Comparison of ENCODE assay signal across 8 cellular contexts in the genomic region with DNA sequence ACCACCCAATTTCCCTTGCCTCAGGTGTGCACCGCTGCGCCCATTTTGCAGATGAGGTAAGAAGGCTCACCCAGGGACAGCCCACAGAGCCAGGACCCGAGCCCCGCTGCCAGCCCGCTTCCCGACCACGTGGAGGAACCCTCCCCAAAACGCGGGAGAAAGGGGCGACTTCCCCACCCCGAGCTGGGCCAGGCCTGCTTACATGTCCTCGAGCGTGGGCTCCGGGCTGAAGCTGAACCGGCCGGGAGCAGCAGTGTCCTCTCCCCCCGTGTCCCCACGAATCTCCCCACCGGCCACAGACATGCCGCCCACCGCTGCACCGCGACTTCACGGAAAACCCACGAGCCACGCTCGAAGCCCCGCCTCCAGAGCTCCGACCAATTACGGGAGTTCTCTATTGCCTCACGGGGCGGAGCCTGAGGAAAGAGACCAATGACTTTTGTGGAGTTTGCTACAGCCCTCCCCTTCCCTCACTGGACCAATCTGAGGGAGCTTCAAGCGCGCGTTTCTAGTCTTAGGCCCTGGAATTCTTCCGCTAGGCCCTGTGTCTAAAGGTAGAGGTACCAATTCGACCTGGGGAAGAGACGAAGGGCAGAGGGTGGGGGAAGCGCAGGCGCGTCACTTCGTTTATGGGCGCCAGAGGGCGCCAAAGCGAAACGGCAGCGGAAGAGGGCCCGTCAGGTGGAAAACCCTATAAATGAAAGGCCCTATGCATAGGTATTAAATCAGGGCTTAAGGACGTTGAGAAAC. TPM values are rescaled to one million over a fixed set of nuclear protein-coding genes. Genes with fewer than 3 reads are reported as not detected.
A peak's percentile ranks its signal among the peaks of the same experiment; 100 is the strongest.
DNase-seq lines count a peak whose midpoint lies in the region; ATAC-seq and TF ChIP-seq lines count a peak whose summit lies in the region.

A gene (minus strand): TSS at position 353 of the 750 bp plus-strand sequence. CDS start 50 bp downstream, at position 303.

- TF ChIP-seq RAD21 in SK-N-SH (IDR thresholded peaks at IDR 0.05; ENCODE audit: low read length) = peak; percentile 74

- H3K9ac ChIP-seq in SK-N-SH = peak within 1 kb of the TSS; percentile 63

- peaks cover 0 to 15% of the 10 kb centered on the region in 2 experiments for H3K36me3 ChIP-seq in SK-N-SH (replicated peaks in 1 of 2; ENCODE audit: control insufficient read depth in 1 of 2, insufficient read depth in 2 of 2, low read length in 1 of 2)
- no peaks in the 10 kb centered on the region for H3K36me3 ChIP-seq in osteoblast (ENCODE audit: insufficient read depth, low read length)
- H3K36me3 ChIP-seq in thymus (ENCODE audit: control insufficient read depth, insufficient read depth) = no peaks in the 10 kb centered on the region

- peaks cover 43% of the 10 kb centered on the region for H3K79me2 ChIP-seq in SK-N-SH (ENCODE audit: insufficient read depth)
- peaks cover 23% of the 10 kb centered on the region for H3K79me2 ChIP-seq in osteoblast (ENCODE audit: insufficient read depth, low read length)

- H3K4me1 Mint-ChIP-seq in activated naive CD4-positive, alpha-beta T cell treated with anti-CD3 and anti-CD28 coated beads, Interleukin-2, amount 50 U/mL, for 24 hours = peaks cover 27% of the 10 kb centered on the region
- peaks cover 2% of the 10 kb centered on the region for H3K4me1 Mint-ChIP-seq in glutamatergic neuron (ENCODE audit: low read depth, unreplicated experiment)

- H3K27me3 Mint-ChIP-seq in activated naive CD4-positive, alpha-beta T cell treated with anti-CD3 and anti-CD28 coated beads, Interleukin-2, amount 50 U/mL, for 24 hours = no peaks in the 10 kb centered on the region
- H3K27me3 Mint-ChIP-seq in glutamatergic neuron (ENCODE audit: unreplicated experiment) = peaks cover 5% of the 10 kb centered on the region

- no peaks in the 10 kb centered on the region for H4K20me1 ChIP-seq in SK-N-SH (ENCODE audit: insufficient read depth)
- H4K20me1 ChIP-seq in osteoblast (ENCODE audit: insufficient read depth, low read length) = no peaks in the 10 kb centered on the region

- TF ChIP-seq CTCF in GM10266 (IDR thresholded peaks at IDR 0.05; ENCODE audit: control insufficient read depth, insufficient read depth, low read depth, missing control alignments) (peak; percentile 82), SK-N-SH (IDR thresholded peaks at IDR 0.05) (peak; percentile 85), glutamatergic neuron (IDR thresholded peaks at IDR 0.05; ENCODE audit: partially characterized antibody, unreplicated experiment) (peak; percentile 82), osteoblast (IDR thresholded peaks at IDR 0.05; ENCODE audit: extremely low read depth, low read depth, low read length) (peak; percentile 82)

- H3K27ac ChIP-seq in SK-N-SH (ENCODE audit: low read depth in 2 of 2, low read length in 1 of 2) (peak within 1 kb of the TSS; percentile 41 to 56; a peak in 3 of 4 replicates), osteoblast (ENCODE audit: low read depth, low read length) (peak within 1 kb of the TSS; percentile 58), thymus (ENCODE audit: low read depth) (peak within 1 kb of the TSS; percentile 82)

- DNase-seq in GM10266 (ENCODE audit: extremely low spot score) = peak; percentile 91
- peak; percentile 92 for DNase-seq in NCI-H1048 (lab: John Stamatoyannopoulos, UW)
- peak; percentile 94 for DNase-seq in SK-N-SH
- DNase-seq in glutamatergic neuron = peak; percentile 87
- peak; percentile 99 for DNase-seq in osteoblast (ENCODE audit: insufficient read length, low spot score, missing footprints)

- H3K4me1 ChIP-seq in SK-N-SH (ENCODE audit: control insufficient read depth in 1 of 2, insufficient read depth in 2 of 2, low read depth in 1 of 2, low read length in 1 of 2) (peaks cover 6 to 10% of the 10 kb centered on the region in 2 experiments; a peak in 1 of 4 replicates), osteoblast (ENCODE audit: insufficient read depth, low read length) (peaks cover 20% of the 10 kb centered on the region), thymus (ENCODE audit: control insufficient read depth, insufficient read depth, low read length) (peaks cover 9% of the 10 kb centered on the region)

- H2AFZ ChIP-seq in SK-N-SH (ENCODE audit: low read depth) = peak within 1 kb of the TSS; percentile 89
- H2AFZ ChIP-seq in osteoblast (ENCODE audit: low read length) = peak within 1 kb of the TSS; percentile 97

- no peak for TF ChIP-seq EP300 in SK-N-SH (IDR thresholded peaks at IDR 0.05; ENCODE audit: borderline replicate concordance in 1 of 2, low read depth in 1 of 2, low read length in 1 of 2)

- no peak within 1 kb of the TSS for H3K4me3 Mint-ChIP-seq in activated naive CD4-positive, alpha-beta T cell treated with anti-CD3 and anti-CD28 coated beads, Interleukin-2, amount 50 U/mL, for 24 hours
- H3K4me3 Mint-ChIP-seq in glutamatergic neuron (ENCODE audit: unreplicated experiment) = no peak within 1 kb of the TSS

- H3K4me3 ChIP-seq in SK-N-SH (ENCODE audit: low read depth in 2 of 2, low read length in 1 of 2) = peak within 1 kb of the TSS; percentile 69 to 82
- H3K4me3 ChIP-seq in osteoblast (ENCODE audit: insufficient read depth, low read length) = peak within 1 kb of the TSS; percentile 88
- peak within 1 kb of the TSS; percentile 65 for H3K4me3 ChIP-seq in thymus (ENCODE audit: low read length)

- peak; percentile 95 for ATAC-seq in HG02588 (IDR thresholded peaks at IDR 0.05; ENCODE audit: unreplicated experiment)

- H3F3A ChIP-seq in SK-N-SH (replicated peaks; ENCODE audit: insufficient read depth) = no peaks in the 10 kb centered on the region

- H3K9me3 ChIP-seq in SK-N-SH (no peaks in the 10 kb centered on the region), osteoblast (ENCODE audit: low read depth, low read length) (no peaks in the 10 kb centered on the region), thymus (ENCODE audit: control insufficient read depth) (no peaks in the 10 kb centered on the region)

- H3K4me2 ChIP-seq in SK-N-SH = peak within 1 kb of the TSS; percentile 90
- H3K4me2 ChIP-seq in osteoblast (ENCODE audit: insufficient read depth, low read length) = peak within 1 kb of the TSS; percentile 99

- WGBS in SK-N-SH (ENCODE audit: low lambda C conversion rate) = 1% methylated on average over 38 of the region's 49 CpGs
- under 1% methylated on average over 49 of the region's 49 CpGs for WGBS in thymus

- POLR2A ChIA-PET in SK-N-SH (lab: Yijun Ruan, JAX) = interaction anchor here (0.6 to 1.7 kb wide), 14 partner anchors 11 to 229 kb away, joined by 3 to 15 read pairs (median 4); a partner anchor contains a TSS

- no peaks in the 10 kb centered on the region for H3K27me3 ChIP-seq in SK-N-SH (ENCODE audit: insufficient read depth)
- no peaks in the 10 kb centered on the region for H3K27me3 ChIP-seq in osteoblast (ENCODE audit: insufficient read depth, low read length)
- H3K27me3 ChIP-seq in thymus (ENCODE audit: control insufficient read depth, insufficient read depth) = no peaks in the 10 kb centered on the region

- H3K9me2 ChIP-seq in SK-N-SH = no peaks in the 10 kb centered on the region

- CTCF ChIA-PET in SK-N-SH (lab: Yijun Ruan, JAX) = interaction anchor here (0.6 to 2.8 kb wide), 41 partner anchors 11 to 267 kb away, joined by 3 to 27 read pairs (median 4); a partner anchor contains a TSS

- peak within 1 kb of the TSS; percentile 51 for H3K27ac Mint-ChIP-seq in activated naive CD4-positive, alpha-beta T cell treated with anti-CD3 and anti-CD28 coated beads, Interleukin-2, amount 50 U/mL, for 24 hours
- H3K27ac Mint-ChIP-seq in glutamatergic neuron (ENCODE audit: unreplicated experiment) = no peak within 1 kb of the TSS

- H3K36me3 Mint-ChIP-seq in activated naive CD4-positive, alpha-beta T cell treated with anti-CD3 and anti-CD28 coated beads, Interleukin-2, amount 50 U/mL, for 24 hours = peaks cover 12% of the 10 kb centered on the region
- peaks cover 4% of the 10 kb centered on the region for H3K36me3 Mint-ChIP-seq in glutamatergic neuron (ENCODE audit: unreplicated experiment)

- no peaks in the 10 kb centered on the region for H3K9me3 Mint-ChIP-seq in activated naive CD4-positive, alpha-beta T cell treated with anti-CD3 and anti-CD28 coated beads, Interleukin-2, amount 50 U/mL, for 24 hours
- H3K9me3 Mint-ChIP-seq in glutamatergic neuron (ENCODE audit: unreplicated experiment) = peaks cover 2% of the 10 kb centered on the region

TF ChIP-seq in SK-N-SH, 30 proteins besides CTCF, POLR2A, EP300 and RAD21 (continues in another document):
- peak; percentile 80 for TF ChIP-seq RFX5 (IDR thresholded peaks at IDR 0.05; ENCODE audit: low read length)
- TF ChIP-seq, protein P1, sequence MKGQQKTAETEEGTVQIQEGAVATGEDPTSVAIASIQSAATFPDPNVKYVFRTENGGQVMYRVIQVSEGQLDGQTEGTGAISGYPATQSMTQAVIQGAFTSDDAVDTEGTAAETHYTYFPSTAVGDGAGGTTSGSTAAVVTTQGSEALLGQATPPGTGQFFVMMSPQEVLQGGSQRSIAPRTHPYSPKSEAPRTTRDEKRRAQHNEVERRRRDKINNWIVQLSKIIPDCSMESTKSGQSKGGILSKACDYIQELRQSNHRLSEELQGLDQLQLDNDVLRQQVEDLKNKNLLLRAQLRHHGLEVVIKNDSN (IDR thresholded peaks at IDR 0.05; ENCODE audit: borderline replicate concordance, low read depth) = 0 out of 2 replicates have a peak, but pooled peaks have one; percentile 20
- no peak; the same call in 1 of the 2 replicates for TF ChIP-seq GABPA (IDR thresholded peaks at IDR 0.05; ENCODE audit: low read depth)
- TF ChIP-seq, protein P2, sequence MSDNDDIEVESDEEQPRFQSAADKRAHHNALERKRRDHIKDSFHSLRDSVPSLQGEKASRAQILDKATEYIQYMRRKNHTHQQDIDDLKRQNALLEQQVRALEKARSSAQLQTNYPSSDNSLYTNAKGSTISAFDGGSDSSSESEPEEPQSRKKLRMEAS (IDR thresholded peaks at IDR 0.05; ENCODE audit: low read depth) = peak; percentile 92
- peak; percentile 97 for TF ChIP-seq MXI1 (IDR thresholded peaks at IDR 0.05; ENCODE audit: low read depth, low read length)
- TF ChIP-seq SIN3A (IDR thresholded peaks at IDR 0.05; ENCODE audit: borderline replicate concordance, low read depth, low read length) = no peak
- TF ChIP-seq, protein P3, sequence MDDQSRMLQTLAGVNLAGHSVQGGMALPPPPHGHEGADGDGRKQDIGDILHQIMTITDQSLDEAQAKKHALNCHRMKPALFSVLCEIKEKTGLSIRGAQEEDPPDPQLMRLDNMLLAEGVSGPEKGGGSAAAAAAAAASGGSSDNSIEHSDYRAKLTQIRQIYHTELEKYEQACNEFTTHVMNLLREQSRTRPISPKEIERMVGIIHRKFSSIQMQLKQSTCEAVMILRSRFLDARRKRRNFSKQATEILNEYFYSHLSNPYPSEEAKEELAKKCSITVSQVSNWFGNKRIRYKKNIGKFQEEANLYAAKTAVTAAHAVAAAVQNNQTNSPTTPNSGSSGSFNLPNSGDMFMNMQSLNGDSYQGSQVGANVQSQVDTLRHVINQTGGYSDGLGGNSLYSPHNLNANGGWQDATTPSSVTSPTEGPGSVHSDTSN (IDR thresholded peaks at IDR 0.05) = no peak
- TF ChIP-seq TAF1 (IDR thresholded peaks at IDR 0.05; ENCODE audit: borderline replicate concordance, low read depth, low read length) = peak; percentile 68
- TF ChIP-seq JUND (IDR thresholded peaks at IDR 0.05) = no peak

RNA-seq across cellular contexts. Expression of the gene that starts here (rescaled TPM):
- polyA plus RNA-seq in SK-N-SH (2012; rRNA removed) = 78.9 and 79.2 TPM in 2 replicates
- polyA plus RNA-seq in SK-N-SH (2012; cell fraction: cytosol; rRNA removed) = 60.5 and 75.2 TPM in 2 replicates
- polyA plus RNA-seq in SK-N-SH (2012; cell fraction: nucleus; rRNA removed) = 28.6 and 40.1 TPM in 2 replicates
- total RNA-seq in glutamatergic neuron (ENCODE audit: unreplicated experiment) = 37.6 TPM
- 13.6 and 13.8 TPM in 2 replicates for total RNA-seq in osteoblast
- polyA plus RNA-seq in thymus = 20.6 TPM

Comparison
In these comparisons a context has a peak if more than half of its experiments do, and no peak if none do; other contexts are left out.
1. Peak in every context shown above with its lines: DNase-seq, ATAC-seq, H3K4me3 ChIP-seq and H3K27ac ChIP-seq.